Comparison of ENCODE assay signal across 26 cellular contexts in the genomic region with DNA sequence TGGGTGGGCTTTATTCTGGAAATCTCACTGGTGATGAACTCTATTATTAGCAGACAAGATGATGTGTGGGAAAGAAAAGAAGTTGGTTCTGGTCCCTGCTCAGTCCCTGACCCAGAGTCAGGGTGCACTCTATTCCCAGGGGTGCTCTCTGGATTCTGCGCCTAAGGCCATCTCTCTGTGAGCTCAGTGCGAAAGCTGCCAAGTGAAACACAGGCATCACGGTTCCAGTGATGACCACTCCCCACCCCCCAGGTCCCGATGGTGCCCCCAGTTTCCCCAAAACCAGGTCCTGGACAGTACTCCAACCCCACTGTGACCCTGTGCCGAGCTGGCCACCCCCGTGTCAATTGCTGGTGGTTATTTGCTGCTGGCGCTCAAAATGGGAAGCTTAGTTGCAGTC. TPM values are rescaled to one million over a fixed set of nuclear protein-coding genes. Genes with fewer than 3 reads are reported as not detected.
DNase-seq lines count a peak whose midpoint lies in the region; ATAC-seq and TF ChIP-seq lines count a peak whose summit lies in the region.
"Had no signal": no experiment of that assay in that cellular context is flagged by ENCODE, and none has a peak within 500 bp of the region (broad histone marks: within the 10 kb centered on the region; RNA-seq: fewer than 3 reads in every experiment).

No MANE protein-coding gene starts in this region.

- no peaks in the 10 kb centered on the region for H3K36me3 ChIP-seq in uterus
- H3K36me3 ChIP-seq: BLaER1, SJCRH30 had no signal

- H3K4me3 Mint-ChIP-seq in T-helper 2 cell treated with Interferon-gamma antibody and Interleukin-4, amounts not matched to agents 5 μg/mL and 100 μg/mL, for 36 hours, result no peak overlapping the region
- H3K4me3 Mint-ChIP-seq: CD4-positive, alpha-beta T cell had no signal

- DNase-seq in activated CD8-positive, alpha-beta memory T cell treated with anti-CD3 and anti-CD28 coated beads, Interleukin-2, amount 50 U/mL, for 48 hours, result peak; percentile 23
- DNase-seq in activated CD8-positive, alpha-beta memory T cell treated with anti-CD3 and anti-CD28 coated beads for 24 hours, result no peak
- DNase-seq in left cardiac atrium (no peak), omental fat pad (ENCODE audit: low spot score) (peak; percentile 15), uterus (peak; percentile 16 to 21), KBM-7 (no peak)
- no peak for DNase-seq in T-helper 2 cell treated with Interferon-gamma antibody and Interleukin-4, amounts not matched to agents 5 μg/mL and 100 μg/mL, for 36 hours (ENCODE audit: low spot score)
- DNase-seq in activated CD4-positive, alpha-beta T cell treated with anti-CD3 and anti-CD28 coated beads for 4 hours, result no peak
- DNase-seq: ACHN; CD4-positive, alpha-beta T cell; COR-L47; DND-41; GOT3; HCEC 1CT; NCI-H1105 treated with DMSO at 0.1 percent for 48 hours; NCI-H2081; NCI-H2171; NCI-H345; NCI-H524; NCI-H774; NK-92 treated with Interleukin-12 subunit alpha and Interleukin-12 subunit beta, amount 100 ng/mL, for 24 hours; SJCRH30 had no signal

- intact Hi-C loops in left cardiac atrium (cut with DNase I), result no loop called here
- intact Hi-C loops in uterus (cut with DNase I; ENCODE audit: low total_unique reads), result no loop called here

- peak overlapping the region in 1 of 2 donors; percentile 25 for H3K27ac ChIP-seq in uterus
- H3K27ac ChIP-seq: 22Rv1, BLaER1, KMS-11, SJCRH30 had no signal

- TF ChIP-seq CTCF in omental fat pad (IDR thresholded peaks at IDR 0.05), result no peak
- no peak for TF ChIP-seq CTCF in uterus (IDR thresholded peaks at IDR 0.05)

- ATAC-seq in left cardiac atrium (peak; percentile 11 to 43), omental fat pad (ENCODE audit: low FRiP score) (no peak)
- ATAC-seq: GM12878 had no signal

- H3K4me1 Mint-ChIP-seq in T-helper 2 cell treated with Interferon-gamma antibody and Interleukin-4, amounts not matched to agents 5 μg/mL and 100 μg/mL, for 36 hours (ENCODE audit: low read depth), result no peaks in the 10 kb centered on the region

- TF ChIP-seq POLR2A in uterus (IDR thresholded peaks at IDR 0.05), result no peak

- H3K27ac Mint-ChIP-seq in T-helper 2 cell treated with Interferon-gamma antibody and Interleukin-4, amounts not matched to agents 5 μg/mL and 100 μg/mL, for 36 hours, result no peak overlapping the region
- H3K27ac Mint-ChIP-seq: CD4-positive, alpha-beta T cell had no signal

- H3K27me3 Mint-ChIP-seq in T-helper 2 cell treated with Interferon-gamma antibody and Interleukin-4, amounts not matched to agents 5 μg/mL and 100 μg/mL, for 36 hours (ENCODE audit: low read depth), result no peaks in the 10 kb centered on the region

- H3K36me3 Mint-ChIP-seq in T-helper 2 cell treated with Interferon-gamma antibody and Interleukin-4, amounts not matched to agents 5 μg/mL and 100 μg/mL, for 36 hours (ENCODE audit: low read depth), result no peaks in the 10 kb centered on the region

- H3K9me3 ChIP-seq in uterus, result no peaks in the 10 kb centered on the region

- no peaks in the 10 kb centered on the region for H3K9me3 Mint-ChIP-seq in T-helper 2 cell treated with Interferon-gamma antibody and Interleukin-4, amounts not matched to agents 5 μg/mL and 100 μg/mL, for 36 hours
- H3K9me3 Mint-ChIP-seq: CD4-positive, alpha-beta T cell had no signal

- peaks cover 0 to 2% of the 10 kb centered on the region in 2 donors for H3K4me1 ChIP-seq in uterus
- H3K4me1 ChIP-seq: SJCRH30 had no signal

- H3K27me3 ChIP-seq in uterus, result no peaks in the 10 kb centered on the region
- H3K27me3 ChIP-seq: BLaER1, SJCRH30 had no signal

- H3K4me3 ChIP-seq in uterus, result no peak overlapping the region
- H3K4me3 ChIP-seq: BLaER1, GM12878, SJCRH30 had no signal

- in situ Hi-C loops in KBM-7 (cut with MboI; ENCODE audit: low pct_unique_long_range_greater_than_20kb, low sequenced_read_pairs), result no loop called here

RNA-seq across cellular contexts. Expression of gene RHOB, which starts 30.1 kb away (rescaled TPM):
- total RNA-seq in left cardiac atrium, result 100 to 1,000 TPM; 224 to 279 TPM
- 1,000 to 10,000 TPM in 3 of 4 donors, 100 to 1,000 TPM in 1; 917 to 1,730 (median 1,246) TPM for total RNA-seq in omental fat pad
- 1,000 to 10,000 TPM in 1 of 4 donors, 100 to 1,000 TPM in 3; 242 to 1,280 (median 486) TPM for total RNA-seq in uterus

Comparison
In these comparisons a context has a peak if more than half of its experiments do, and no peak if none do; other contexts are left out.
1. DNase-seq: peak in activated CD8-positive, alpha-beta memory T cell treated with anti-CD3 and anti-CD28 coated beads, Interleukin-2, amount 50 U/mL, for 48 hours (single experiment), omental fat pad (single experiment) and uterus (2 of 2); none in activated CD8-positive, alpha-beta memory T cell treated with anti-CD3 and anti-CD28 coated beads for 24 hours (single experiment), left cardiac atrium (single experiment), KBM-7 (single experiment), T-helper 2 cell treated with Interferon-gamma antibody and Interleukin-4, amounts not matched to agents 5 μg/mL and 100 μg/mL, for 36 hours (single experiment) and activated CD4-positive, alpha-beta T cell treated with anti-CD3 and anti-CD28 coated beads for 4 hours (0 of 2).